In the genomic region with DNA sequence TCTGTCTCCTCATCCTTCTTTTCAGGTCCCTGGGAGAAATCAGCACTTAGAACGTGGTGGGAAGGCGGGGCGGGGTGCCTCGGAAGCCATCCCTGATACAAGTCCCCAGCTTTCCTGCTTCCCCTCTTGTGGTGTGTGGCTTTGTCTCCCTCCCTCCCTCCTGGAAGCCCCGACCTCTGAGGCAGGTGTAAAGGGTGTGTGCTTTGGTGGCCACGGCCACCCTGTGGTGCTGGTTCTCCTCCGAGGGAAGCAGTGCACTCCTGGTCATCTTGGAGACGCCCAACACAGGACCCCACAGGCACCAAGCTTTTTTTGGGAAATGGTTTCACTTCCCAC, we compare ENCODE assay signal across 1 cellular context.
TF ChIP-seq lines count a peak whose summit lies in the region.

No MANE protein-coding gene starts in this region.

TF ChIP-seq in HepG2, 621 proteins besides CTCF, POLR2A, EP300 and RAD21 (continues in another document):
- TF ChIP-seq, protein P1, sequence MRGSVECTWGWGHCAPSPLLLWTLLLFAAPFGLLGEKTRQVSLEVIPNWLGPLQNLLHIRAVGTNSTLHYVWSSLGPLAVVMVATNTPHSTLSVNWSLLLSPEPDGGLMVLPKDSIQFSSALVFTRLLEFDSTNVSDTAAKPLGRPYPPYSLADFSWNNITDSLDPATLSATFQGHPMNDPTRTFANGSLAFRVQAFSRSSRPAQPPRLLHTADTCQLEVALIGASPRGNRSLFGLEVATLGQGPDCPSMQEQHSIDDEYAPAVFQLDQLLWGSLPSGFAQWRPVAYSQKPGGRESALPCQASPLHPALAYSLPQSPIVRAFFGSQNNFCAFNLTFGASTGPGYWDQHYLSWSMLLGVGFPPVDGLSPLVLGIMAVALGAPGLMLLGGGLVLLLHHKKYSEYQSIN (CRISPR knock-in tag; IDR thresholded peaks at IDR 0.05; ENCODE audit: borderline replicate concordance), result no peak
- TF ChIP-seq RBM22 (optimal IDR thresholded peaks at IDR 0.05; ENCODE audit: low read length), result no peak
- TF ChIP-seq, protein P2, sequence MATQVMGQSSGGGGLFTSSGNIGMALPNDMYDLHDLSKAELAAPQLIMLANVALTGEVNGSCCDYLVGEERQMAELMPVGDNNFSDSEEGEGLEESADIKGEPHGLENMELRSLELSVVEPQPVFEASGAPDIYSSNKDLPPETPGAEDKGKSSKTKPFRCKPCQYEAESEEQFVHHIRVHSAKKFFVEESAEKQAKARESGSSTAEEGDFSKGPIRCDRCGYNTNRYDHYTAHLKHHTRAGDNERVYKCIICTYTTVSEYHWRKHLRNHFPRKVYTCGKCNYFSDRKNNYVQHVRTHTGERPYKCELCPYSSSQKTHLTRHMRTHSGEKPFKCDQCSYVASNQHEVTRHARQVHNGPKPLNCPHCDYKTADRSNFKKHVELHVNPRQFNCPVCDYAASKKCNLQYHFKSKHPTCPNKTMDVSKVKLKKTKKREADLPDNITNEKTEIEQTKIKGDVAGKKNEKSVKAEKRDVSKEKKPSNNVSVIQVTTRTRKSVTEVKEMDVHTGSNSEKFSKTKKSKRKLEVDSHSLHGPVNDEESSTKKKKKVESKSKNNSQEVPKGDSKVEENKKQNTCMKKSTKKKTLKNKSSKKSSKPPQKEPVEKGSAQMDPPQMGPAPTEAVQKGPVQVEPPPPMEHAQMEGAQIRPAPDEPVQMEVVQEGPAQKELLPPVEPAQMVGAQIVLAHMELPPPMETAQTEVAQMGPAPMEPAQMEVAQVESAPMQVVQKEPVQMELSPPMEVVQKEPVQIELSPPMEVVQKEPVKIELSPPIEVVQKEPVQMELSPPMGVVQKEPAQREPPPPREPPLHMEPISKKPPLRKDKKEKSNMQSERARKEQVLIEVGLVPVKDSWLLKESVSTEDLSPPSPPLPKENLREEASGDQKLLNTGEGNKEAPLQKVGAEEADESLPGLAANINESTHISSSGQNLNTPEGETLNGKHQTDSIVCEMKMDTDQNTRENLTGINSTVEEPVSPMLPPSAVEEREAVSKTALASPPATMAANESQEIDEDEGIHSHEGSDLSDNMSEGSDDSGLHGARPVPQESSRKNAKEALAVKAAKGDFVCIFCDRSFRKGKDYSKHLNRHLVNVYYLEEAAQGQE (IDR thresholded peaks at IDR 0.05; ENCODE audit: borderline replicate concordance in 1 of 2, low read depth in 1 of 2, low read length in 2 of 2), result no peak
- TF ChIP-seq RAD51 (IDR thresholded peaks at IDR 0.05; ENCODE audit: borderline replicate concordance), result no peak
- TF ChIP-seq, protein P3, sequence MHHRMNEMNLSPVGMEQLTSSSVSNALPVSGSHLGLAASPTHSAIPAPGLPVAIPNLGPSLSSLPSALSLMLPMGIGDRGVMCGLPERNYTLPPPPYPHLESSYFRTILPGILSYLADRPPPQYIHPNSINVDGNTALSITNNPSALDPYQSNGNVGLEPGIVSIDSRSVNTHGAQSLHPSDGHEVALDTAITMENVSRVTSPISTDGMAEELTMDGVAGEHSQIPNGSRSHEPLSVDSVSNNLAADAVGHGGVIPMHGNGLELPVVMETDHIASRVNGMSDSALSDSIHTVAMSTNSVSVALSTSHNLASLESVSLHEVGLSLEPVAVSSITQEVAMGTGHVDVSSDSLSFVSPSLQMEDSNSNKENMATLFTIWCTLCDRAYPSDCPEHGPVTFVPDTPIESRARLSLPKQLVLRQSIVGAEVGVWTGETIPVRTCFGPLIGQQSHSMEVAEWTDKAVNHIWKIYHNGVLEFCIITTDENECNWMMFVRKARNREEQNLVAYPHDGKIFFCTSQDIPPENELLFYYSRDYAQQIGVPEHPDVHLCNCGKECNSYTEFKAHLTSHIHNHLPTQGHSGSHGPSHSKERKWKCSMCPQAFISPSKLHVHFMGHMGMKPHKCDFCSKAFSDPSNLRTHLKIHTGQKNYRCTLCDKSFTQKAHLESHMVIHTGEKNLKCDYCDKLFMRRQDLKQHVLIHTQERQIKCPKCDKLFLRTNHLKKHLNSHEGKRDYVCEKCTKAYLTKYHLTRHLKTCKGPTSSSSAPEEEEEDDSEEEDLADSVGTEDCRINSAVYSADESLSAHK (CRISPR knock-in tag; IDR thresholded peaks at IDR 0.05; ENCODE audit: borderline replicate concordance), result no peak
- TF ChIP-seq, protein P4, sequence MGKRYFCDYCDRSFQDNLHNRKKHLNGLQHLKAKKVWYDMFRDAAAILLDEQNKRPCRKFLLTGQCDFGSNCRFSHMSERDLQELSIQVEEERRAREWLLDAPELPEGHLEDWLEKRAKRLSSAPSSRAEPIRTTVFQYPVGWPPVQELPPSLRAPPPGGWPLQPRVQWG (CRISPR knock-in tag; IDR thresholded peaks at IDR 0.05; ENCODE audit: borderline replicate concordance, low read depth), result no peak
- TF ChIP-seq FOSL1 (CRISPR knock-in tag; IDR thresholded peaks at IDR 0.05; ENCODE audit: borderline replicate concordance), result no peak
- no peak for TF ChIP-seq ZNF501 (CRISPR knock-in tag; IDR thresholded peaks at IDR 0.05)
- TF ChIP-seq, protein P5, sequence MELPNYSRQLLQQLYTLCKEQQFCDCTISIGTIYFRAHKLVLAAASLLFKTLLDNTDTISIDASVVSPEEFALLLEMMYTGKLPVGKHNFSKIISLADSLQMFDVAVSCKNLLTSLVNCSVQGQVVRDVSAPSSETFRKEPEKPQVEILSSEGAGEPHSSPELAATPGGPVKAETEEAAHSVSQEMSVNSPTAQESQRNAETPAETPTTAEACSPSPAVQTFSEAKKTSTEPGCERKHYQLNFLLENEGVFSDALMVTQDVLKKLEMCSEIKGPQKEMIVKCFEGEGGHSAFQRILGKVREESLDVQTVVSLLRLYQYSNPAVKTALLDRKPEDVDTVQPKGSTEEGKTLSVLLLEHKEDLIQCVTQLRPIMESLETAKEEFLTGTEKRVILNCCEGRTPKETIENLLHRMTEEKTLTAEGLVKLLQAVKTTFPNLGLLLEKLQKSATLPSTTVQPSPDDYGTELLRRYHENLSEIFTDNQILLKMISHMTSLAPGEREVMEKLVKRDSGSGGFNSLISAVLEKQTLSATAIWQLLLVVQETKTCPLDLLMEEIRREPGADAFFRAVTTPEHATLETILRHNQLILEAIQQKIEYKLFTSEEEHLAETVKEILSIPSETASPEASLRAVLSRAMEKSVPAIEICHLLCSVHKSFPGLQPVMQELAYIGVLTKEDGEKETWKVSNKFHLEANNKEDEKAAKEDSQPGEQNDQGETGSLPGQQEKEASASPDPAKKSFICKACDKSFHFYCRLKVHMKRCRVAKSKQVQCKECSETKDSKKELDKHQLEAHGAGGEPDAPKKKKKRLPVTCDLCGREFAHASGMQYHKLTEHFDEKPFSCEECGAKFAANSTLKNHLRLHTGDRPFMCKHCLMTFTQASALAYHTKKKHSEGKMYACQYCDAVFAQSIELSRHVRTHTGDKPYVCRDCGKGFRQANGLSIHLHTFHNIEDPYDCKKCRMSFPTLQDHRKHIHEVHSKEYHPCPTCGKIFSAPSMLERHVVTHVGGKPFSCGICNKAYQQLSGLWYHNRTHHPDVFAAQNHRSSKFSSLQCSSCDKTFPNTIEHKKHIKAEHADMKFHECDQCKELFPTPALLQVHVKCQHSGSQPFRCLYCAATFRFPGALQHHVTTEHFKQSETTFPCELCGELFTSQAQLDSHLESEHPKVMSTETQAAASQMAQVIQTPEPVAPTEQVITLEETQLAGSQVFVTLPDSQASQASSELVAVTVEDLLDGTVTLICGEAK (IDR thresholded peaks at IDR 0.05), result no peak
- TF ChIP-seq, protein P5 (CRISPR knock-in tag; IDR thresholded peaks at IDR 0.05), result no peak
- TF ChIP-seq TCF7 (IDR thresholded peaks at IDR 0.05; ENCODE audit: low read depth), result no peak
- no peak for TF ChIP-seq ZKSCAN5 (CRISPR knock-in tag; IDR thresholded peaks at IDR 0.05)
- no peak for TF ChIP-seq MZF1 (CRISPR knock-in tag; IDR thresholded peaks at IDR 0.05; ENCODE audit: borderline replicate concordance)
- no peak for TF ChIP-seq DR1 (CRISPR knock-in tag; IDR thresholded peaks at IDR 0.05)
- TF ChIP-seq ZNF432 (CRISPR knock-in tag; IDR thresholded peaks at IDR 0.05; ENCODE audit: borderline replicate concordance), result no peak
- TF ChIP-seq, protein P6, sequence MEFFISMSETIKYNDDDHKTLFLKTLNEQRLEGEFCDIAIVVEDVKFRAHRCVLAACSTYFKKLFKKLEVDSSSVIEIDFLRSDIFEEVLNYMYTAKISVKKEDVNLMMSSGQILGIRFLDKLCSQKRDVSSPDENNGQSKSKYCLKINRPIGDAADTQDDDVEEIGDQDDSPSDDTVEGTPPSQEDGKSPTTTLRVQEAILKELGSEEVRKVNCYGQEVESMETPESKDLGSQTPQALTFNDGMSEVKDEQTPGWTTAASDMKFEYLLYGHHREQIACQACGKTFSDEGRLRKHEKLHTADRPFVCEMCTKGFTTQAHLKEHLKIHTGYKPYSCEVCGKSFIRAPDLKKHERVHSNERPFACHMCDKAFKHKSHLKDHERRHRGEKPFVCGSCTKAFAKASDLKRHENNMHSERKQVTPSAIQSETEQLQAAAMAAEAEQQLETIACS (CRISPR knock-in tag; IDR thresholded peaks at IDR 0.05), result no peak
- no peak for TF ChIP-seq ATRX (CRISPR knock-in tag; IDR thresholded peaks at IDR 0.05; ENCODE audit: borderline replicate concordance)
- no peak for TF ChIP-seq ELF4 (CRISPR knock-in tag; IDR thresholded peaks at IDR 0.05; ENCODE audit: borderline replicate concordance)
- no peak for TF ChIP-seq FIP1L1 (IDR thresholded peaks at IDR 0.05; ENCODE audit: borderline replicate concordance, insufficient read depth, low read depth, low read length)
- TF ChIP-seq, protein P7, sequence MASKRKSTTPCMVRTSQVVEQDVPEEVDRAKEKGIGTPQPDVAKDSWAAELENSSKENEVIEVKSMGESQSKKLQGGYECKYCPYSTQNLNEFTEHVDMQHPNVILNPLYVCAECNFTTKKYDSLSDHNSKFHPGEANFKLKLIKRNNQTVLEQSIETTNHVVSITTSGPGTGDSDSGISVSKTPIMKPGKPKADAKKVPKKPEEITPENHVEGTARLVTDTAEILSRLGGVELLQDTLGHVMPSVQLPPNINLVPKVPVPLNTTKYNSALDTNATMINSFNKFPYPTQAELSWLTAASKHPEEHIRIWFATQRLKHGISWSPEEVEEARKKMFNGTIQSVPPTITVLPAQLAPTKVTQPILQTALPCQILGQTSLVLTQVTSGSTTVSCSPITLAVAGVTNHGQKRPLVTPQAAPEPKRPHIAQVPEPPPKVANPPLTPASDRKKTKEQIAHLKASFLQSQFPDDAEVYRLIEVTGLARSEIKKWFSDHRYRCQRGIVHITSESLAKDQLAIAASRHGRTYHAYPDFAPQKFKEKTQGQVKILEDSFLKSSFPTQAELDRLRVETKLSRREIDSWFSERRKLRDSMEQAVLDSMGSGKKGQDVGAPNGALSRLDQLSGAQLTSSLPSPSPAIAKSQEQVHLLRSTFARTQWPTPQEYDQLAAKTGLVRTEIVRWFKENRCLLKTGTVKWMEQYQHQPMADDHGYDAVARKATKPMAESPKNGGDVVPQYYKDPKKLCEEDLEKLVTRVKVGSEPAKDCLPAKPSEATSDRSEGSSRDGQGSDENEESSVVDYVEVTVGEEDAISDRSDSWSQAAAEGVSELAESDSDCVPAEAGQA (IDR thresholded peaks at IDR 0.05; ENCODE audit: low read depth), result no peak
- TF ChIP-seq, protein P7 (CRISPR knock-in tag; IDR thresholded peaks at IDR 0.05; ENCODE audit: borderline replicate concordance), result no peak
